ENCODE assay signal across 14 cellular contexts in the genomic region with DNA sequence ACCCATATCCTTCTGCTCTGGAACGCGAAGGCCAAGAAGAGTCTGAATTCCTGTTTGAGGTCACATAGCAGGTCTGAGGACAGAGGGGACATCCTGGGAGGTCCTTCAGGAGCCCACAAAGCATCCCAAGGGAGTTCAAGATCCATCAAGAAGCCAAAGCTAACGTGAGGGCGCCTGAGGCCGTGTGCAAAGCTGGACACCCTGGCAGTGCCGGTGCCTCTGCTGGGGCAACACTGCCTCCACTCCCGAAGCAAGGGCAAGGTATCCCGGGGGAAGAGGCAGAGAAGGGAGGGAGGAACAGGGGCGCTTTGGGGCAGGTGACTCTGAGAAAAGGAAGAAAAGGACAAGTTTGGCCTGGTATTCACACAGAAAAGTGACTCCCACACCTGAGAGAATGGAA. TPM values are rescaled to one million over a fixed set of nuclear protein-coding genes. Genes with fewer than 3 reads are reported as not detected.
DNase-seq lines count a peak whose midpoint lies in the region; ATAC-seq, FAIRE-seq and TF ChIP-seq lines count a peak whose summit lies in the region.
"Had no signal": no experiment of that assay in that cellular context is flagged by ENCODE, and none has a peak within 500 bp of the region (broad histone marks: within the 10 kb centered on the region; RNA-seq: fewer than 3 reads in every experiment).

No MANE protein-coding gene starts in this region.

- no peak overlapping the region for H4K5ac ChIP-seq in H1 (ENCODE audit: insufficient read length, low read depth, low read length)

- H3K79me2 ChIP-seq in H1 (ENCODE audit: control insufficient read depth in 1 of 2, insufficient read depth in 2 of 2, low read length in 2 of 2) (no peaks in the 10 kb centered on the region), neural cell (replicated peaks; ENCODE audit: insufficient read depth, low read length) (no peaks in the 10 kb centered on the region)

- CTCF ChIA-PET in H1 (lab: Charles Lee; ENCODE audit: partially characterized antibody), result interaction anchor here (0.7 to 5.4 kb wide), 6 partner anchors 10 to 170 kb away, joined by 3 to 42 read pairs (median 10); no protein-coding TSS in a partner anchor

- TF ChIP-seq RAD21 in H1 (IDR thresholded peaks at IDR 0.05 in 1 of 2, conservative IDR thresholded peaks at IDR 0.05 in 1 of 2; ENCODE audit: low read depth in 2 of 2, low read length in 2 of 2) (no peak), neural cell (conservative IDR thresholded peaks at IDR 0.05) (no peak)

- H4K8ac ChIP-seq in H1 (ENCODE audit: extremely low read depth, insufficient read depth, low read length), result no peak overlapping the region

- no peak overlapping the region for H3K27ac ChIP-seq in H1 (ENCODE audit: low read depth, low read length)
- peak overlapping the region; percentile 63 for H3K27ac ChIP-seq in neural cell (ENCODE audit: low read length)
- H3K27ac ChIP-seq in thoracic aorta, result peak overlapping the region; percentile 54

- H3K27me3 ChIP-seq in H1 (replicated peaks in 1 of 4; ENCODE audit: control insufficient read depth in 3 of 4, extremely low read depth in 1 of 4, insufficient read depth in 3 of 4, low read length in 3 of 4), result 0 out of 7 replicates have a peak, but pooled peaks cover 0 to 3% (median 0%) of the 10 kb centered on the region in 4 experiments
- no peaks in the 10 kb centered on the region for H3K27me3 ChIP-seq in neural cell (ENCODE audit: insufficient read depth, low read depth, low read length)
- no peaks in the 10 kb centered on the region for H3K27me3 ChIP-seq in thoracic aorta (replicated peaks; ENCODE audit: insufficient read depth)

- H2BK20ac ChIP-seq in H1 (ENCODE audit: low read length), result no peak overlapping the region

- no peaks in the 10 kb centered on the region for H3F3A ChIP-seq in neural cell (ENCODE audit: insufficient read depth, low read length, poor library complexity, severe bottlenecking)

- no peak overlapping the region for H3K4ac ChIP-seq in H1 (replicated peaks; ENCODE audit: insufficient read length, low read depth, low read length)

- POLR2A ChIA-PET in H1 (lab: Charles Lee; ENCODE audit: partially characterized antibody), result interaction anchor here (1.6 kb wide), 1 partner anchor 8 kb away, joined by 6 read pairs; no protein-coding TSS in a partner anchor

- TF ChIP-seq CTCF in H1 (IDR thresholded peaks at IDR 0.05; ENCODE audit: control extremely low read depth in 1 of 3, insufficient read depth in 1 of 3, low read depth in 1 of 3, low read length in 3 of 3), result no peak
- TF ChIP-seq CTCF in neural cell (IDR thresholded peaks at IDR 0.05; ENCODE audit: poor library complexity, severe bottlenecking), result no peak
- no peak for TF ChIP-seq CTCF in thoracic aorta (IDR thresholded peaks at IDR 0.05)

- H3K4me1 ChIP-seq in H1 (replicated peaks in 1 of 4; ENCODE audit: control insufficient read depth in 3 of 4, insufficient read depth in 4 of 4, low read length in 3 of 4), result peaks cover 0 to 7% (median 0%) of the 10 kb centered on the region in 4 experiments; a peak in 3 of 7 replicates
- H3K4me1 ChIP-seq in thoracic aorta (ENCODE audit: control insufficient read depth in 1 of 2, low read depth in 2 of 2), result peaks cover 47 to 79% of the 10 kb centered on the region in 2 donors

- 91% methylated on average over 9 of the region's 9 CpGs; no CpG with 5 or more reads in 1 of the 2 experiments for WGBS in H1 (ENCODE audit: extremely low coverage in 1 of 2, insufficient coverage in 1 of 2, insufficient read length in 1 of 2, insufficient replicate concordance in 2 of 2, low coverage in 1 of 2, low lambda C conversion rate in 2 of 2, missing lambda C conversion rate in 1 of 2), 2 experiments

- H2AFZ ChIP-seq in H1 (ENCODE audit: low read length), result no peak overlapping the region
- H2AFZ ChIP-seq in neural cell (ENCODE audit: low read depth, low read length), result peak overlapping the region; percentile 40

- H3K36me3 ChIP-seq in H1 (ENCODE audit: control insufficient read depth in 2 of 4, insufficient read depth in 4 of 4, low read length in 3 of 4), result no peaks in the 10 kb centered on the region
- H3K36me3 ChIP-seq in neural cell (ENCODE audit: insufficient read depth, low read length), result no peaks in the 10 kb centered on the region
- no peaks in the 10 kb centered on the region for H3K36me3 ChIP-seq in thoracic aorta

- DNase-seq in HT-29 (ENCODE audit: low spot score) (peak; percentile 25), H1 (ENCODE audit: low read depth in 1 of 2, low spot score in 2 of 2) (no peak), thoracic aorta (ENCODE audit: low spot score) (no peak), Ammon's horn (ENCODE audit: low spot score) (no peak), hepatic stellate cell (ENCODE audit: low spot score) (no peak)
- DNase-seq: central memory CD4-positive, alpha-beta T cell; MM.1S; naive B cell; stimulated activated naive B cell treated with anti-CD40 and anti-IgM and Interleukin-4, amounts not matched to agents 10 μg/mL and 1 μg/mL and 100 μg/mL, for 72 hours; T-helper 17 cell had no signal

- no peak overlapping the region for H3K4me2 ChIP-seq in H1 (ENCODE audit: insufficient read depth in 1 of 2, low read depth in 2 of 2, low read length in 2 of 2)
- H3K4me2 ChIP-seq in neural cell (ENCODE audit: low read length), result peak overlapping the region; percentile 23

- no peak for TF ChIP-seq EP300 in H1 (IDR thresholded peaks at IDR 0.05; ENCODE audit: borderline replicate concordance in 1 of 2, low read depth in 2 of 2, low read length in 2 of 2)
- no peak for TF ChIP-seq EP300 in neural cell (conservative IDR thresholded peaks at IDR 0.05; ENCODE audit: poor library complexity, severe bottlenecking)

- no peak for FAIRE-seq in H1 (lab: Jason Lieb, UNC)
- FAIRE-seq: G401.6 had no signal

- H3K23me2 ChIP-seq in H1 (ENCODE audit: low read depth, low read length), result no peaks in the 10 kb centered on the region

- H3K4me3 ChIP-seq in H1 (ENCODE audit: extremely low read depth in 1 of 4, insufficient read depth in 2 of 4, low read depth in 3 of 4, low read length in 4 of 4), result no peak overlapping the region
- peak overlapping the region; percentile 40 for H3K4me3 ChIP-seq in neural cell (ENCODE audit: low read length)
- H3K4me3 ChIP-seq in thoracic aorta, result no peak overlapping the region

- 0 out of 2 replicates have a peak overlapping the region, but pooled peaks have one; percentile 19 for H2BK15ac ChIP-seq in H1 (ENCODE audit: low read length)

- ATAC-seq in thoracic aorta (ENCODE audit: insufficient number of reproducible peaks, low FRiP score, low read depth) (no peak), GM18867 (IDR thresholded peaks at IDR 0.05; ENCODE audit: unreplicated experiment) (no peak)
- ATAC-seq: activated naive CD4-positive, alpha-beta T cell treated with anti-CD3 and anti-CD28 coated beads, Interleukin-2, amount 50 U/mL, for 72 hours; stimulated activated naive B cell treated with anti-CD40 and anti-IgM and Interleukin-4, amounts not matched to agents 10 μg/mL and 1 μg/mL and 100 μg/mL, for 72 hours; T-helper 17 cell had no signal

- no peak overlapping the region for H3K56ac ChIP-seq in H1 (replicated peaks; ENCODE audit: insufficient read length, low read depth, low read length)

- H3K9ac ChIP-seq in H1 (replicated peaks in 1 of 4; ENCODE audit: extremely low read depth in 1 of 4, low read depth in 3 of 4, low read length in 3 of 4) (no peak overlapping the region), neural cell (ENCODE audit: low read length) (peak overlapping the region; percentile 38)

- no peaks in the 10 kb centered on the region for H3K9me2 ChIP-seq in neural cell (ENCODE audit: insufficient read depth, low read length)

- H3K9me3 ChIP-seq in H1 (ENCODE audit: insufficient read depth in 2 of 2, low read depth in 1 of 2, low read length in 1 of 2) (no peaks in the 10 kb centered on the region), neural cell (ENCODE audit: low read length) (no peaks in the 10 kb centered on the region), thoracic aorta (no peaks in the 10 kb centered on the region)

- no peak overlapping the region for H4K91ac ChIP-seq in H1 (replicated peaks; ENCODE audit: insufficient read length, low read length)

- H3K79me1 ChIP-seq in H1 (ENCODE audit: low read depth, low read length), result no peaks in the 10 kb centered on the region

- H3K14ac ChIP-seq in H1 (ENCODE audit: insufficient read length), result no peak overlapping the region

- H2BK12ac ChIP-seq in H1 (ENCODE audit: low read depth, low read length), result no peak overlapping the region

- no peak for TF ChIP-seq POLR2A in H1 (IDR thresholded peaks at IDR 0.05; ENCODE audit: control extremely low read depth in 1 of 2, low read depth in 2 of 2, low read length in 2 of 2)

- no peak overlapping the region for H2BK5ac ChIP-seq in H1 (ENCODE audit: low read depth, low read length)

- no peak overlapping the region for H2AK5ac ChIP-seq in H1 (ENCODE audit: low read depth, low read length)

- H3K18ac ChIP-seq in H1 (ENCODE audit: extremely low read depth, low read length), result no peak overlapping the region

- H4K20me1 ChIP-seq in H1 (replicated peaks in 1 of 2; ENCODE audit: control insufficient read depth in 1 of 2, insufficient read depth in 2 of 2, low read length in 2 of 2), result no peaks in the 10 kb centered on the region
- no peaks in the 10 kb centered on the region for H4K20me1 ChIP-seq in neural cell (ENCODE audit: insufficient read depth)

- H2BK120ac ChIP-seq in H1 (replicated peaks; ENCODE audit: low read depth, low read length), result no peak overlapping the region

- no peak overlapping the region for H3K23ac ChIP-seq in H1 (ENCODE audit: insufficient read length)

TF ChIP-seq in H1, 55 proteins besides CTCF, POLR2A, EP300 and RAD21 (continues in another document):
- no peak for TF ChIP-seq CREB1 (IDR thresholded peaks at IDR 0.05)

TF ChIP-seq in neural cell, 6 proteins besides CTCF, POLR2A, EP300 and RAD21:
- no peak for TF ChIP-seq EZH2 (IDR thresholded peaks at IDR 0.05; ENCODE audit: borderline replicate concordance, insufficient read depth, low read length, poor library complexity, severe bottlenecking)
- TF ChIP-seq POLR2AphosphoS5 (IDR thresholded peaks at IDR 0.05), result no peak
- no peak for TF ChIP-seq TAF1 (IDR thresholded peaks at IDR 0.05; ENCODE audit: low read depth)

RNA-seq across cellular contexts. Expression of gene CDON, which starts 50.3 kb away (rescaled TPM):
- 4.7 and 4.8 TPM in 2 replicates for total RNA-seq in HT-29 (2014; rRNA removed; shearing (Covaris generic))
- total RNA-seq in H1 (2021; fragmentation: NEBNext Ultra II Directional; extraction: Animal tissue kit (Norgen Biotek cat#: 25700)), result 32.5 and 32.9 TPM in 2 replicates
- polyA plus RNA-seq in H1 (2011; rRNA removed) (11.0 and 11.5 TPM in 2 replicates), neural cell (44.1 and 45.7 TPM in 2 replicates)
- polyA plus RNA-seq in H1 (2011; cell fraction: cytosol; rRNA removed), result 9.9 TPM
- polyA plus RNA-seq in H1 (2011; cell fraction: nucleus; rRNA removed), result 17.0 TPM
- polyA plus RNA-seq in H1 (2012, experiment 1 of 2), result 8.7 to 16.6 TPM (median 13.3 TPM) in 4 replicates
- polyA plus RNA-seq in H1 (2012, experiment 2 of 2), result 1.1 TPM
- 13.0 TPM for polyA plus RNA-seq in H1 (2013, experiment 1 of 2)
- 14.4 TPM for polyA plus RNA-seq in H1 (2013, experiment 2 of 2)
- polyA minus RNA-seq in H1 (2011; rRNA and poly(A)+ RNA removed), result 38.4 and 52.2 TPM in 2 replicates
- polyA minus RNA-seq in H1 (2011; cell fraction: cytosol; rRNA and poly(A)+ RNA removed), result 25.5 TPM
- 43.3 TPM for polyA minus RNA-seq in H1 (2011; cell fraction: nucleus; rRNA and poly(A)+ RNA removed)
- 90.8 and 103 TPM in 2 replicates for polyA minus RNA-seq in neural cell
- total RNA-seq in thoracic aorta, result 10 to 100 TPM; 10.4 to 17.7 TPM
